ENCODE assay signal across 8 cellular contexts in the genomic region with DNA sequence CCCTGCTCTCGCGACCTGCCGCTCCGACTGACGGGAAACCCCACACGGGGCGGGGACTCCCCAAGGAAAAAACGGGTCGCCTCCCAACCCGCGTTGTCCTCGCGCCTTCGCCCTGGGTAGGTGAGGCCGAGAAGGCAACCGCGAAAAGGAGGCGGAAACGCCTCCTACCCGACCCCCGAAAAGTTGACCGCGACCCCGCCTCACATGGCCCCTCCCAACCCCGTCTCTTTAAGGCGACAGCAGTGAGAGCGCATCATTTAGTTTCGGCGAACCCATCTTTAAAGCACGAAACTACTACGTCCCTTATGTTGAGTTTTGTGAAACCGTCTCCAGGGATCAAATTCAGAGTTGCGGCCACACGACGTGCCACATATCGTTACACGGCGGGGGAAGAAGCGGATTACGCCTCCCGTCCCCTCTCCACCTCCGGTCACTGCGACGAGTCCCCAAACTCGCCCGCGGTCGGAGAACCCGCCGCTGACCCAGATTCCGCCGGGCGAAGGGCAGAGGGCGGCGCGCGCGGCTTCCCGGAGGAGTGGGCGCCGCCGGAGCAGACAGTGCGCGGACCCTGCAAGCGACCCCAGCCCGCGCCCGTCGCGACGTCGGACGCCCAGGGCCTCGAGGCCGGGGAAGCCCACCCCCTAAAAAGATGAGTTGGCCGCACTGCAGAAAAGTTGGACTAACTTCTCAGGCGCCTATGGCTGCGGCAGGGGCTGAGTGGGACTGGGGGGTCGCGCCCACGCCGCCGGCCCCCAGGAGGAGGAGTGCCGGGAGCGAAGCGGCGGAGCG. TPM values are rescaled to one million over a fixed set of nuclear protein-coding genes. Genes with fewer than 3 reads are reported as not detected.
DNase-seq lines count a peak whose midpoint lies in the region; ATAC-seq and TF ChIP-seq lines count a peak whose summit lies in the region.

No MANE protein-coding gene starts in this region.

- H3K9me3 Mint-ChIP-seq in activated T-cell treated with anti-CD3 and anti-CD28 coated beads, Interleukin-2, amount 50 U/mL, for 4 hours: no peaks in the 10 kb centered on the region
- H3K9me3 Mint-ChIP-seq in naive thymus-derived CD8-positive, alpha-beta T cell: no peaks in the 10 kb centered on the region

- H3K36me3 Mint-ChIP-seq in activated T-cell treated with anti-CD3 and anti-CD28 coated beads, Interleukin-2, amount 50 U/mL, for 4 hours (ENCODE audit: insufficient read depth): peaks cover 3% of the 10 kb centered on the region
- peaks cover 0 to 14% (median 0%) of the 10 kb centered on the region in 3 donors for H3K36me3 Mint-ChIP-seq in naive thymus-derived CD8-positive, alpha-beta T cell

- DNase-seq in CD1c-positive myeloid dendritic cell (ENCODE audit: extremely low spot score) (peak; percentile 84), fibroblast of gingiva (ENCODE audit: low read depth) (peak; percentile 70)
- peak; percentile 84 for DNase-seq in activated T-cell treated with anti-CD3 and anti-CD28 coated beads, Interleukin-2, amount 50 U/mL, for 4 hours
- peak; percentile 73 to 87 (median 84) for DNase-seq in naive thymus-derived CD8-positive, alpha-beta T cell
- peak; percentile 69 to 87 (median 77) for DNase-seq in stimulated activated naive CD4-positive, alpha-beta T cell (lab: John Stamatoyannopoulos, UW)

- H3K27ac Mint-ChIP-seq in naive thymus-derived CD8-positive, alpha-beta T cell: peak overlapping the region in 8 of 10 donors; percentile 93 to 99 (median 98)

- H3K4me1 Mint-ChIP-seq in activated T-cell treated with anti-CD3 and anti-CD28 coated beads, Interleukin-2, amount 50 U/mL, for 4 hours (ENCODE audit: low read depth): peaks cover 19% of the 10 kb centered on the region
- H3K4me1 Mint-ChIP-seq in naive thymus-derived CD8-positive, alpha-beta T cell: peaks cover 11 to 21% (median 20%) of the 10 kb centered on the region in 4 donors

- no peaks in the 10 kb centered on the region for H3K27me3 Mint-ChIP-seq in activated T-cell treated with anti-CD3 and anti-CD28 coated beads, Interleukin-2, amount 50 U/mL, for 4 hours (ENCODE audit: low read depth)
- H3K27me3 Mint-ChIP-seq in naive thymus-derived CD8-positive, alpha-beta T cell: no peaks in the 10 kb centered on the region

- POLR2A ChIA-PET in naive thymus-derived CD8-positive, alpha-beta T cell (lab: Charles Lee): interaction anchor here (0.6 to 4.8 kb wide), 26 partner anchors 14 to 1092 kb away, joined by 3 to 46 read pairs (median 4); a partner anchor contains a TSS

- no peak overlapping the region for H3K4me3 Mint-ChIP-seq in activated T-cell treated with anti-CD3 and anti-CD28 coated beads, Interleukin-2, amount 50 U/mL, for 4 hours
- H3K4me3 Mint-ChIP-seq in naive thymus-derived CD8-positive, alpha-beta T cell: peak overlapping the region in 6 of 10 donors; percentile 91 to 98 (median 98)

- ATAC-seq in GM19324 (IDR thresholded peaks at IDR 0.05; ENCODE audit: low FRiP score, unreplicated experiment) (peak; percentile 50), HG03558 (IDR thresholded peaks at IDR 0.05; ENCODE audit: extremely low read depth, unreplicated experiment) (peak; percentile 24)
- peak; percentile 60 to 67 for ATAC-seq in activated T-cell treated with anti-CD3 and anti-CD28 coated beads, Interleukin-2, amount 50 U/mL, for 4 hours
- peak; percentile 56 to 57 for ATAC-seq in naive thymus-derived CD8-positive, alpha-beta T cell

TF ChIP-seq in PFSK-1, 5 proteins besides CTCF, POLR2A, EP300 and RAD21:
- no peak for TF ChIP-seq FOXP2 (optimal IDR thresholded peaks at IDR 0.05; ENCODE audit: borderline replicate concordance, extremely low read depth, extremely low read length, insufficient read depth)
- peak; percentile 73; the same call in 1 of the 2 replicates for TF ChIP-seq TAF1 (IDR thresholded peaks at IDR 0.05; ENCODE audit: borderline replicate concordance, insufficient read depth, low read length)
- TF ChIP-seq POLR2AphosphoS5 (IDR thresholded peaks at IDR 0.05; ENCODE audit: low read depth, low read length): peak; percentile 70; the same call in 1 of the 2 replicates
- TF ChIP-seq, protein P1, sequence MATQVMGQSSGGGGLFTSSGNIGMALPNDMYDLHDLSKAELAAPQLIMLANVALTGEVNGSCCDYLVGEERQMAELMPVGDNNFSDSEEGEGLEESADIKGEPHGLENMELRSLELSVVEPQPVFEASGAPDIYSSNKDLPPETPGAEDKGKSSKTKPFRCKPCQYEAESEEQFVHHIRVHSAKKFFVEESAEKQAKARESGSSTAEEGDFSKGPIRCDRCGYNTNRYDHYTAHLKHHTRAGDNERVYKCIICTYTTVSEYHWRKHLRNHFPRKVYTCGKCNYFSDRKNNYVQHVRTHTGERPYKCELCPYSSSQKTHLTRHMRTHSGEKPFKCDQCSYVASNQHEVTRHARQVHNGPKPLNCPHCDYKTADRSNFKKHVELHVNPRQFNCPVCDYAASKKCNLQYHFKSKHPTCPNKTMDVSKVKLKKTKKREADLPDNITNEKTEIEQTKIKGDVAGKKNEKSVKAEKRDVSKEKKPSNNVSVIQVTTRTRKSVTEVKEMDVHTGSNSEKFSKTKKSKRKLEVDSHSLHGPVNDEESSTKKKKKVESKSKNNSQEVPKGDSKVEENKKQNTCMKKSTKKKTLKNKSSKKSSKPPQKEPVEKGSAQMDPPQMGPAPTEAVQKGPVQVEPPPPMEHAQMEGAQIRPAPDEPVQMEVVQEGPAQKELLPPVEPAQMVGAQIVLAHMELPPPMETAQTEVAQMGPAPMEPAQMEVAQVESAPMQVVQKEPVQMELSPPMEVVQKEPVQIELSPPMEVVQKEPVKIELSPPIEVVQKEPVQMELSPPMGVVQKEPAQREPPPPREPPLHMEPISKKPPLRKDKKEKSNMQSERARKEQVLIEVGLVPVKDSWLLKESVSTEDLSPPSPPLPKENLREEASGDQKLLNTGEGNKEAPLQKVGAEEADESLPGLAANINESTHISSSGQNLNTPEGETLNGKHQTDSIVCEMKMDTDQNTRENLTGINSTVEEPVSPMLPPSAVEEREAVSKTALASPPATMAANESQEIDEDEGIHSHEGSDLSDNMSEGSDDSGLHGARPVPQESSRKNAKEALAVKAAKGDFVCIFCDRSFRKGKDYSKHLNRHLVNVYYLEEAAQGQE (IDR thresholded peaks at IDR 0.05; ENCODE audit: insufficient read depth in 1 of 2, low read depth in 2 of 2, low read length in 2 of 2): peak in 1 of 2 experiments; percentile 32; a peak in 1 of 4 replicates
- 0 out of 2 replicates have a peak, but pooled peaks have one; percentile 27 for TF ChIP-seq SIN3A (IDR thresholded peaks at IDR 0.05; ENCODE audit: borderline replicate concordance, insufficient read depth, low read length)

RNA-seq across cellular contexts. Expression of a gene that starts 1.1 kb away (rescaled TPM):
- polyA plus RNA-seq in PFSK-1 (2012; ENCODE audit: insufficient read length, low read depth): 37.7 TPM
- total RNA-seq in activated T-cell treated with anti-CD3 and anti-CD28 coated beads, Interleukin-2, amount 50 U/mL, for 4 hours: 100 to 1,000 TPM in 2 of 3 donors, 10 to 100 TPM in 1; 99.9 to 112 (median 101) TPM
- total RNA-seq in naive thymus-derived CD8-positive, alpha-beta T cell: 10 to 100 TPM; 44.8 to 51.3 TPM
- polyA plus RNA-seq in naive thymus-derived CD8-positive, alpha-beta T cell: 10 to 100 TPM; 47.5 to 51.0 (median 50.3) TPM

RNA-seq across cellular contexts. Expression of a gene that starts 22.7 kb away (rescaled TPM):
- 0.33 TPM for polyA plus RNA-seq in PFSK-1 (2012; ENCODE audit: insufficient read length, low read depth)
- not detected for total RNA-seq in activated T-cell treated with anti-CD3 and anti-CD28 coated beads, Interleukin-2, amount 50 U/mL, for 4 hours
- not detected for total RNA-seq in naive thymus-derived CD8-positive, alpha-beta T cell
- polyA plus RNA-seq in naive thymus-derived CD8-positive, alpha-beta T cell: 1 to 10 TPM in 1 of 3 donors, under 1 TPM in 2; 0.20 to 1.0 (median 0.37) TPM

RNA-seq across cellular contexts. Expression of a gene that starts 34.0 kb away (rescaled TPM):
- polyA plus RNA-seq in PFSK-1 (2012; ENCODE audit: insufficient read length, low read depth): 106 TPM
- 100 to 1,000 TPM; 121 to 124 (median 123) TPM for total RNA-seq in activated T-cell treated with anti-CD3 and anti-CD28 coated beads, Interleukin-2, amount 50 U/mL, for 4 hours
- 100 to 1,000 TPM; 142 to 143 TPM for total RNA-seq in naive thymus-derived CD8-positive, alpha-beta T cell
- 10 to 100 TPM; 58.2 to 84.8 (median 67.1) TPM for polyA plus RNA-seq in naive thymus-derived CD8-positive, alpha-beta T cell

RNA-seq across cellular contexts. Expression of a gene that starts 37.7 kb away (rescaled TPM):
- 9.7 TPM for polyA plus RNA-seq in PFSK-1 (2012; ENCODE audit: insufficient read length, low read depth)
- under 1 TPM; 0.38 to 0.58 (median 0.40) TPM for total RNA-seq in activated T-cell treated with anti-CD3 and anti-CD28 coated beads, Interleukin-2, amount 50 U/mL, for 4 hours
- total RNA-seq in naive thymus-derived CD8-positive, alpha-beta T cell: 1 to 10 TPM; 4.8 to 5.0 TPM
- 1 to 10 TPM; 1.8 to 4.7 (median 3.9) TPM for polyA plus RNA-seq in naive thymus-derived CD8-positive, alpha-beta T cell

RNA-seq across cellular contexts. Expression of a gene that starts 47.5 kb away (rescaled TPM):
- polyA plus RNA-seq in PFSK-1 (2012; ENCODE audit: insufficient read length, low read depth): 1.5 TPM
- 1 to 10 TPM; 2.0 to 2.3 (median 2.3) TPM for total RNA-seq in activated T-cell treated with anti-CD3 and anti-CD28 coated beads, Interleukin-2, amount 50 U/mL, for 4 hours
- total RNA-seq in naive thymus-derived CD8-positive, alpha-beta T cell: 1 to 10 TPM; 1.0 to 1.6 TPM
- polyA plus RNA-seq in naive thymus-derived CD8-positive, alpha-beta T cell: 1 to 10 TPM in 1 of 3 donors, under 1 TPM in 2; 0.74 to 1.8 (median 0.74) TPM

Comparison
In these comparisons a context has a peak if more than half of its experiments do, and no peak if none do; other contexts are left out.
1. Peak in every context shown above with its lines: DNase-seq and ATAC-seq.